ENCODE assay signal across 11 cellular contexts in the genomic region with DNA sequence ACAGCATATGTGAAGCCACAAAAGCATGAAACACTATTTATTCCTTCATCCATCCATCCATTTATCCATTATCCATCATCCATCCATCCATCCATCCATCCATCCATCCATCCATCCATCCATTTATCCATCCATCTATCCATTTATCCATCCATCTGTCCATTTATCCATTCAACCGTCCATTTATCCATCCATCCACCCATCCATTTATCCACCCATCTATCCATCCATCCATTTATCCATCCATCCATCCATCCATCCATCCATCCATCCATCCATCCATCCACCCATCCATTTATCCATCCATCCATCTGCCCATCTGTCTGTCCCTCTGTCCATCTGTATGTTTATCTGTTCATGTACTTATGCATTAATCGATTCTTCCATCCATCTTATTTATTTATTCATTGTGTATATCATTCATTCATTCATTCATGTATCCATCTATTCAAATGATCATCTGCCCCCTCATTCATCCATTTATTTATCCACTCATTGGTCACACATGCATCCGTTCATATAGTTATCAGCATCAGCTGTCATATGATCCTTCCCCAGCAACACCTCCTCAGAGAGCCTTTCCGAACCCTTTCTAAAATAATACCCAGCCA. TPM values are rescaled to one million over a fixed set of nuclear protein-coding genes. Genes with fewer than 3 reads are reported as not detected.
"Had no signal": no experiment of that assay in that cellular context is flagged by ENCODE, and none has a peak within 500 bp of the region (broad histone marks: within the 10 kb centered on the region; RNA-seq: fewer than 3 reads in every experiment).

No MANE protein-coding gene starts in this region.

- H3K4me3 Mint-ChIP-seq: GM23338, HFFc6, IgD-negative memory B cell had no signal

- H3K4me1 Mint-ChIP-seq: GM23338 had no signal

- H3K9ac ChIP-seq: KMS-11 had no signal

- ATAC-seq: GM23338, HCT116 had no signal

- DNase-seq: H7, HFFc6, Karpas-422, KBM-7 had no signal

- H2AFZ ChIP-seq: GM23338 had no signal

- H3K27ac ChIP-seq: KMS-11 had no signal

- H3K36me3 Mint-ChIP-seq: IgD-negative memory B cell had no signal

- H3K4me2 ChIP-seq: GM23338, KMS-11 had no signal

- H3K27ac Mint-ChIP-seq: GM23338, HFFc6, IgD-negative memory B cell had no signal

- H3K9me3 ChIP-seq: HAP-1 had no signal

- H3K36me3 ChIP-seq: HAP-1 had no signal

- H3K4me3 ChIP-seq: GM23338, HAP-1 had no signal

- H3K4me1 ChIP-seq: HAP-1 had no signal

RNA-seq across cellular contexts. Expression of gene MYH14, which starts 7.0 kb away (rescaled TPM):
- polyA plus RNA-seq: IgD-negative memory B cell had no signal

RNA-seq across cellular contexts. Expression of gene IZUMO2, which starts 33.3 kb away (rescaled TPM):
- total RNA-seq: H4, H7, HFFc6, HT-29 had no signal
- polyA plus RNA-seq: IgD-negative memory B cell had no signal
